17 cellular contexts compared by ENCODE assay signal in genomic region chr14:103205541-103205906, GRCh38.
DNase-seq lines count a peak whose midpoint lies in the region; ATAC-seq, FAIRE-seq and TF ChIP-seq lines count a peak whose summit lies in the region.
"Had no signal": no experiment of that assay in that cellular context is flagged by ENCODE, and none has a peak within 500 bp of the region (broad histone marks: within the 10 kb centered on the region; RNA-seq: fewer than 3 reads in every experiment).

No MANE protein-coding gene starts in this region.

- no peaks in the 10 kb centered on the region for H3K36me3 ChIP-seq in adipocyte (ENCODE audit: control insufficient read depth, insufficient read depth, low read length, severe bottlenecking)
- no peaks in the 10 kb centered on the region for H3K36me3 ChIP-seq in gastroesophageal sphincter
- no peaks in the 10 kb centered on the region for H3K36me3 ChIP-seq in pancreas
- no peaks in the 10 kb centered on the region for H3K36me3 ChIP-seq in thyroid gland
- H3K36me3 ChIP-seq: heart right ventricle, SJSA1 had no signal

- no peaks in the 10 kb centered on the region for H3K27me3 ChIP-seq in adipocyte (replicated peaks; ENCODE audit: control insufficient read depth, insufficient read depth, low read length)
- H3K27me3 ChIP-seq in gastroesophageal sphincter, result peaks cover 34% of the 10 kb centered on the region
- no peaks in the 10 kb centered on the region for H3K27me3 ChIP-seq in pancreas
- H3K27me3 ChIP-seq in thyroid gland, result no peaks in the 10 kb centered on the region
- H3K27me3 ChIP-seq: SJSA1 had no signal

- peak overlapping the region in 3 of 4 donors; percentile 81 to 88 (median 85) for H3K27ac ChIP-seq in gastroesophageal sphincter
- peak overlapping the region in 3 of 4 donors; percentile 28 to 72 (median 67) for H3K27ac ChIP-seq in pancreas
- peak overlapping the region; percentile 69 to 93 (median 92) for H3K27ac ChIP-seq in thyroid gland
- H3K27ac ChIP-seq: SJSA1 had no signal

- DNase-seq in adipocyte (ENCODE audit: low read depth) (no peak), pancreas (no peak), thyroid gland (peak; percentile 7 to 25), C1 segment of cervical spinal cord (lab: John Stamatoyannopoulos, UW) (no peak), GM03348 (ENCODE audit: low spot score) (no peak)
- DNase-seq: activated CD4-positive, alpha-beta T cell treated with anti-CD3 and anti-CD28 coated beads for 36 hours; activated gamma-delta T cell; cortex of kidney; DMS153; heart right ventricle; NCI-H2081; NCI-H524 treated with DMSO at 0.1 percent for 48 hours; T1000 had no signal

- H3K4me1 ChIP-seq in adipocyte (ENCODE audit: control insufficient read depth, insufficient read depth, low read length) (peaks cover 43% of the 10 kb centered on the region), gastroesophageal sphincter (peaks cover 0 to 43% (median 0%) of the 10 kb centered on the region in 3 donors), pancreas (no peaks in the 10 kb centered on the region), thyroid gland (peaks cover 21 to 25% of the 10 kb centered on the region in 2 donors)
- H3K4me1 ChIP-seq: SJSA1 had no signal

- intact Hi-C loops in pancreas (cut with DNase I) (no loop called here), thyroid gland (cut with DNase I) (no loop called here)

- TF ChIP-seq CTCF in gastroesophageal sphincter (IDR thresholded peaks at IDR 0.05) (no peak), pancreas (IDR thresholded peaks at IDR 0.05) (no peak), thyroid gland (IDR thresholded peaks at IDR 0.05) (no peak)

- TF ChIP-seq EP300 in gastroesophageal sphincter (IDR thresholded peaks at IDR 0.05), result no peak

- H3K9me3 ChIP-seq in adipocyte (ENCODE audit: control insufficient read depth, low read length) (no peaks in the 10 kb centered on the region), gastroesophageal sphincter (peaks cover 0 to 12% (median 0%) of the 10 kb centered on the region in 3 donors), pancreas (no peaks in the 10 kb centered on the region), thyroid gland (no peaks in the 10 kb centered on the region)

- ATAC-seq in gastroesophageal sphincter (no peak), pancreas (no peak), GM19324 (IDR thresholded peaks at IDR 0.05; ENCODE audit: low FRiP score, unreplicated experiment) (no peak)
- ATAC-seq: activated CD4-positive, alpha-beta T cell treated with anti-CD3 and anti-CD28 coated beads for 36 hours; heart right ventricle had no signal

- H3K4me3 ChIP-seq in adipocyte (ENCODE audit: low read length) (peak overlapping the region; percentile 89), gastroesophageal sphincter (no peak overlapping the region), pancreas (no peak overlapping the region), thyroid gland (replicated peaks in 1 of 3) (no peak overlapping the region)
- H3K4me3 ChIP-seq: SJSA1 had no signal

- no peak for FAIRE-seq in pancreas (lab: Jason Lieb, UNC)
- FAIRE-seq: keratinocyte had no signal

- 93% methylated on average over 3 of the region's 3 CpGs; no CpG with 5 or more reads in 1 of the 2 donors for WGBS in gastroesophageal sphincter (ENCODE audit: low coverage in 1 of 2), 2 donors
- WGBS in pancreas, 2 donors, result 97 to 98% methylated on average over 3 of the region's 3 CpGs
- 61 to 83% methylated on average over 3 of the region's 3 CpGs for WGBS in thyroid gland, 2 donors

- no peak for TF ChIP-seq POLR2A in gastroesophageal sphincter (IDR thresholded peaks at IDR 0.05)
- TF ChIP-seq POLR2A in thyroid gland (IDR thresholded peaks at IDR 0.05), result no peak

- H3K9ac ChIP-seq in adipocyte (ENCODE audit: low read length), result peak overlapping the region; percentile 97

Comparison
In these comparisons a context has a peak if more than half of its experiments do, and no peak if none do; other contexts are left out.
1. DNase-seq: peak in thyroid gland (2 of 2); none in adipocyte (single experiment), pancreas (0 of 6), C1 segment of cervical spinal cord (0 of 14) and GM03348 (single experiment).
2. Peak in every context shown above with its lines, with median percentiles within 50 percentile points of each other: H3K27ac ChIP-seq.